12 cellular contexts compared by ENCODE assay signal in genomic region chr5:1118738-1119137, GRCh38. TPM values are rescaled to one million over a fixed set of nuclear protein-coding genes. Genes with fewer than 3 reads are reported as not detected.
A peak's percentile ranks its signal among the peaks of the same experiment; 100 is the strongest.
DNase-seq lines count a peak whose midpoint lies in the region; ATAC-seq, FAIRE-seq and TF ChIP-seq lines count a peak whose summit lies in the region.
"Had no signal": no experiment of that assay in that cellular context is flagged by ENCODE, and none has a peak within 500 bp of the region (broad histone marks: within the 10 kb centered on the region; RNA-seq: fewer than 3 reads in every experiment).

No MANE protein-coding gene starts in this region.

- no peaks in the 10 kb centered on the region for H4K20me1 ChIP-seq in HepG2 (ENCODE audit: insufficient read depth, low read length)

- H3K36me3 Mint-ChIP-seq in activated T-helper 17 cell treated with anti-CD3 and anti-CD28 coated beads, Interleukin-2, amount 50 U/mL, for 72 hours (ENCODE audit: low read depth), result no peaks in the 10 kb centered on the region
- H3K36me3 Mint-ChIP-seq: CD4-positive, alpha-beta memory T cell had no signal

- in situ Hi-C loops in HepG2 (cut with HindIII; ENCODE audit: extremely low pct_ligation_motif_present, low pct_unique_long_range_greater_than_20kb), result no loop called here

- no peaks in the 10 kb centered on the region for H3K36me3 ChIP-seq in HepG2 (replicated peaks in 1 of 2; ENCODE audit: control insufficient read depth in 1 of 2, insufficient read depth in 2 of 2, low read length in 2 of 2)
- H3K36me3 ChIP-seq: neutrophil had no signal

- BruUV-seq in HepG2 (replicated peaks; lab: Mats Ljungman, UMichigan), result no TSS peak

- H3K27ac Mint-ChIP-seq in activated T-helper 17 cell treated with anti-CD3 and anti-CD28 coated beads, Interleukin-2, amount 50 U/mL, for 72 hours, result no peak overlapping the region
- H3K27ac Mint-ChIP-seq: HFFc6 had no signal

- H3K9me3 Mint-ChIP-seq in activated T-helper 17 cell treated with anti-CD3 and anti-CD28 coated beads, Interleukin-2, amount 50 U/mL, for 72 hours, result no peaks in the 10 kb centered on the region
- H3K9me3 Mint-ChIP-seq: CD4-positive, alpha-beta memory T cell; HFFc6 had no signal

- H3K27ac ChIP-seq in HepG2 (ENCODE audit: extremely low read length, insufficient read depth, low read length), result no peak overlapping the region
- H3K27ac ChIP-seq: neutrophil had no signal

- H3K9me3 ChIP-seq in HepG2 (ENCODE audit: low read length), result no peaks in the 10 kb centered on the region
- H3K9me3 ChIP-seq: neutrophil had no signal

- H3K9ac ChIP-seq in HepG2 (ENCODE audit: insufficient read depth, low read depth, low read length), result 0 out of 2 replicates have a peak overlapping the region, but pooled peaks have one; percentile 33

- no peaks in the 10 kb centered on the region for H3K79me2 ChIP-seq in HepG2 (ENCODE audit: insufficient read depth, low read length)

- ATAC-seq in activated T-helper 17 cell treated with anti-CD3 and anti-CD28 coated beads, Interleukin-2, amount 50 U/mL, for 72 hours (replicated peaks), result peak; percentile 20
- ATAC-seq in HepG2, result peak; percentile 5

- POLR2A ChIA-PET in HepG2 (lab: Yijun Ruan, JAX), result interaction anchor here (0.9 to 6.1 kb wide), 4 partner anchors 11 to 19 kb away, joined by 3 to 91 read pairs (median 10); no protein-coding TSS in a partner anchor

- peaks cover 28 to 97% of the 10 kb centered on the region in 2 experiments for H3K27me3 ChIP-seq in HepG2 (ENCODE audit: control insufficient read depth in 1 of 2, insufficient read depth in 2 of 2, low read length in 2 of 2)

- peak; percentile 35 for DNase-seq in A172 (ENCODE audit: low spot score)
- DNase-seq in HT-29 (ENCODE audit: low spot score), result peak; percentile 65
- DNase-seq in HepG2 (ENCODE audit: low spot score), result no peak
- DNase-seq in dermis blood vessel endothelial cell, result no peak
- DNase-seq in stimulated activated CD4-positive, alpha-beta T cell treated with anti-CD3 and anti-CD28 coated beads, Interleukin-1b, Interleukin-23, amount 100 ng/mL, for 48 hours, result no peak
- DNase-seq in DMS53 (lab: John Stamatoyannopoulos, UW), result no peak
- no peak for DNase-seq in activated T-cell treated with anti-CD3 and anti-CD28 coated beads, Interleukin-2, amount 50 U/mL, for 1 hour
- DNase-seq: CD4-positive, alpha-beta memory T cell; cerebellar nuclear complex; HFFc6 had no signal

- TF ChIP-seq EP300 in HepG2 (IDR thresholded peaks at IDR 0.05; ENCODE audit: low read depth in 2 of 2, low read length in 2 of 2), result no peak
- no peak for TF ChIP-seq EP300 in HepG2 (CRISPR knock-in tag; IDR thresholded peaks at IDR 0.05; ENCODE audit: borderline replicate concordance)

- H3K4me3 ChIP-seq in HepG2 (replicated peaks in 1 of 3; ENCODE audit: insufficient read depth in 1 of 3, low read depth in 2 of 3, low read length in 3 of 3), result peak overlapping the region in 2 of 3 experiments; percentile 22 to 62; a peak in 2 of 6 replicates

- CTCF ChIA-PET in HepG2 (lab: Yijun Ruan, JAX; ENCODE audit: low intra/inter-chr PET ratio, low total read pairs), result no interaction called here

- no peak for TF ChIP-seq CTCF in HepG2 (CRISPR knock-in tag; IDR thresholded peaks at IDR 0.05)

- no peak overlapping the region for H2AFZ ChIP-seq in HepG2 (ENCODE audit: low read length)

- no peak for TF ChIP-seq POLR2A in HepG2 (IDR thresholded peaks at IDR 0.05; ENCODE audit: insufficient read depth in 1 of 2, low read depth in 2 of 2, low read length in 2 of 2)

- intact Hi-C loops in HepG2 (cut with micrococcal nuclease; ENCODE audit: unreplicated experiment), result no loop called here

- H3K27me3 Mint-ChIP-seq in activated T-helper 17 cell treated with anti-CD3 and anti-CD28 coated beads, Interleukin-2, amount 50 U/mL, for 72 hours, result no peaks in the 10 kb centered on the region
- H3K27me3 Mint-ChIP-seq: CD4-positive, alpha-beta memory T cell had no signal

- H3K4me2 ChIP-seq in HepG2 (ENCODE audit: low read depth, low read length), result peak overlapping the region; percentile 77

- H3K4me1 Mint-ChIP-seq in activated T-helper 17 cell treated with anti-CD3 and anti-CD28 coated beads, Interleukin-2, amount 50 U/mL, for 72 hours, result peaks cover 5% of the 10 kb centered on the region

- peaks cover 57% of the 10 kb centered on the region for H3K4me1 ChIP-seq in HepG2 (ENCODE audit: insufficient read depth, low read length)

- WGBS in HepG2 (ENCODE audit: low lambda C conversion rate), result 0% methylated on average over 1 of the region's 15 CpGs

- H3K4me3 Mint-ChIP-seq in activated T-helper 17 cell treated with anti-CD3 and anti-CD28 coated beads, Interleukin-2, amount 50 U/mL, for 72 hours, result no peak overlapping the region
- H3K4me3 Mint-ChIP-seq: CD4-positive, alpha-beta memory T cell; HFFc6 had no signal

- TF ChIP-seq RAD21 in HepG2 (CRISPR knock-in tag; IDR thresholded peaks at IDR 0.05), result no peak

- FAIRE-seq in HepG2 (lab: Jason Lieb, UNC), result no peak

TF ChIP-seq in HepG2, 621 proteins besides CTCF, POLR2A, EP300 and RAD21 (continues in another document):
- TF ChIP-seq BATF2 (CRISPR knock-in tag; IDR thresholded peaks at IDR 0.05) (no peak), ZNF547 (CRISPR knock-in tag; IDR thresholded peaks at IDR 0.05) (no peak), HMG20B (CRISPR knock-in tag; conservative IDR thresholded peaks at IDR 0.05) (no peak), NR2F6 (IDR thresholded peaks at IDR 0.05) (no peak), NR2F6 (CRISPR knock-in tag; IDR thresholded peaks at IDR 0.05) (no peak), E2F1 (CRISPR knock-in tag; IDR thresholded peaks at IDR 0.05) (no peak), ZNF326 (CRISPR knock-in tag; IDR thresholded peaks at IDR 0.05; ENCODE audit: borderline replicate concordance) (no peak), ZC3H4 (CRISPR knock-in tag; IDR thresholded peaks at IDR 0.05; ENCODE audit: borderline replicate concordance) (no peak)
- TF ChIP-seq, protein P1, sequence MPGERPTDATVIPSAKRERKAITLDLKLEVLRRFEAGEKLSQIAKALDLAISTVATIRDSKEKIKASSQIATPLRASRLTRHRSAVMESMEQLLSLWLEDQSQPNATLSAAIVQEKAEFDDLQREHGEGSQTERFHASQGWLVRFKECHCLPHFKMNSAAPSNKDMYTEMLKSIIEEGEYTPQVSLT (CRISPR knock-in tag; IDR thresholded peaks at IDR 0.05; ENCODE audit: borderline replicate concordance, low read depth), result no peak

RNA-seq across cellular contexts. Expression of gene SLC12A7, which starts 6.9 kb away (rescaled TPM):
- total RNA-seq in A172 (2014; rRNA removed; shearing (Covaris generic)), result 8.5 and 10.2 TPM in 2 replicates
- 129 and 134 TPM in 2 replicates for total RNA-seq in HT-29 (2014; rRNA removed; shearing (Covaris generic))
- total RNA-seq in activated T-helper 17 cell treated with anti-CD3 and anti-CD28 coated beads, Interleukin-2, amount 50 U/mL, for 72 hours, result 10 to 100 TPM; 17.6 to 28.2 TPM
- total RNA-seq in HepG2 (2016; rRNA removed; fragmentation: Illumina TruSeq; extraction: Trizol) (7.4 and 14.0 TPM in 2 replicates), dermis blood vessel endothelial cell (31.3 and 38.8 TPM in 2 replicates)
- total RNA-seq in HepG2 (2016; cell fraction: cytosol; rRNA removed; fragmentation: Illumina TruSeq; extraction: Trizol; ENCODE audit: low read depth), result 9.5 and 12.5 TPM in 2 replicates
- 5.2 and 15.7 TPM in 2 replicates for total RNA-seq in HepG2 (2016; cell fraction: insoluble cytoplasmic fraction; rRNA removed; fragmentation: Illumina TruSeq; extraction: Trizol)
- total RNA-seq in HepG2 (2016; cell fraction: membrane; rRNA removed; fragmentation: Illumina TruSeq; extraction: Trizol), result 6.9 and 7.7 TPM in 2 replicates
- total RNA-seq in HepG2 (2016; cell fraction: nucleus; rRNA removed; fragmentation: Illumina TruSeq; extraction: Trizol), result 21.8 and 25.8 TPM in 2 replicates
- 18.5 and 25.6 TPM in 2 replicates for polyA plus RNA-seq in HepG2 (2011; rRNA removed)
- 11.8 and 15.1 TPM in 2 replicates for polyA plus RNA-seq in HepG2 (2011; cell fraction: cytosol; rRNA removed)
- polyA plus RNA-seq in HepG2 (2011; cell fraction: nucleus; rRNA removed), result 164 and 213 TPM in 2 replicates
- polyA plus RNA-seq in HepG2 (2012), result 28.2 and 30.9 TPM in 2 replicates
- polyA plus RNA-seq in HepG2 (2016; cell fraction: cytosol; fragmentation: Illumina TruSeq; extraction: Trizol; ENCODE audit: low read depth), result 1.4 and 1.6 TPM in 2 replicates
- polyA plus RNA-seq in HepG2 (2016; cell fraction: insoluble cytoplasmic fraction; fragmentation: Illumina TruSeq; extraction: Trizol; ENCODE audit: low read depth), result 6.3 and 7.6 TPM in 2 replicates
- 3.2 and 3.7 TPM in 2 replicates for polyA plus RNA-seq in HepG2 (2016; cell fraction: membrane; fragmentation: Illumina TruSeq; extraction: Trizol; ENCODE audit: low read depth)
- polyA plus RNA-seq in HepG2 (2016; cell fraction: nucleus; fragmentation: Illumina TruSeq; extraction: Trizol; ENCODE audit: insufficient read depth, low read depth), result 88.5 and 93.5 TPM in 2 replicates
- polyA minus RNA-seq in HepG2 (2011; rRNA and poly(A)+ RNA removed; ENCODE audit: low replicate concordance), result 6.3 and 47.1 TPM in 2 replicates
- 14.7 and 16.2 TPM in 2 replicates for polyA minus RNA-seq in HepG2 (2011; cell fraction: cytosol; rRNA and poly(A)+ RNA removed)
- polyA minus RNA-seq in HepG2 (2011; cell fraction: nucleus; rRNA and poly(A)+ RNA removed), result 40.3 and 44.4 TPM in 2 replicates

Comparison
In these comparisons a context has a peak if more than half of its experiments do, and no peak if none do; other contexts are left out.
1. DNase-seq: peak in A172 (single experiment) and HT-29 (single experiment); none in HepG2 (single experiment), dermis blood vessel endothelial cell (single experiment), stimulated activated CD4-positive, alpha-beta T cell treated with anti-CD3 and anti-CD28 coated beads, Interleukin-1b, Interleukin-23, amount 100 ng/mL, for 48 hours (single experiment), DMS53 (single experiment) and activated T-cell treated with anti-CD3 and anti-CD28 coated beads, Interleukin-2, amount 50 U/mL, for 1 hour (single experiment).